Comparison of ENCODE assay signal across 10 cellular contexts in the genomic region with DNA sequence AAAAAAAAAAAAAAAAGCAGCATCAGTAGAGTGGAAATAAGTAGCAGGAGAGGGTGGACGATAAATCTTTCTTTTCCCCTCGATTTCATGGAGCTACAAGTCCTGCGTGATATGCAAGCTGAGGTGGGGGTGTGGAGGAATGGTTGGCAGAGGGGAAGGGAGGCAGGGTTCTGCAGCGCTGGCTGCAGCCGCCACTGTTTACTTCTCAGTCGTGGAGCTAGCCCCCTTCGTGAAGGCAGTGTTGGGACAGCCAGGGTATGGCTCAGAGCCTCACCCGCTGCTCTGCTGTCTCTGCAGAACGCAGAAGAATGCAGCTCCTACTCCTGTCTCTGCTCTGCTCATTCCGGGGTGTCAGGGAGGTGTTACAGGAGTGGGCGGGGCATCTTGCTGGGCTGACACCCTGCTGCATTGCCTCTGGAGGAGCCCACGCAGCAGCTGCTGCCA.
DNase-seq lines count a peak whose midpoint lies in the region; ATAC-seq and TF ChIP-seq lines count a peak whose summit lies in the region.
"Had no signal": no experiment of that assay in that cellular context is flagged by ENCODE, and none has a peak within 500 bp of the region (broad histone marks: within the 10 kb centered on the region; RNA-seq: fewer than 3 reads in every experiment).

No MANE protein-coding gene starts in this region.

- no peaks in the 10 kb centered on the region for H3K27me3 Mint-ChIP-seq in activated T-cell treated with anti-CD3 and anti-CD28 coated beads, Interleukin-2, amount 50 U/mL, for 4 hours (ENCODE audit: low read depth)

- no peak for TF ChIP-seq CTCF in GM13977 (IDR thresholded peaks at IDR 0.05; ENCODE audit: extremely low read depth, insufficient read depth, missing control alignments)
- no peak for TF ChIP-seq CTCF in Panc1 (IDR thresholded peaks at IDR 0.05)

- H3K4me1 Mint-ChIP-seq in activated T-cell treated with anti-CD3 and anti-CD28 coated beads, Interleukin-2, amount 50 U/mL, for 4 hours (ENCODE audit: low read depth) = no peaks in the 10 kb centered on the region

- H3K27me3 ChIP-seq in Panc1 (ENCODE audit: control insufficient read depth, insufficient read depth, low read length) = no peaks in the 10 kb centered on the region
- no peaks in the 10 kb centered on the region for H3K27me3 ChIP-seq in rectal smooth muscle tissue (ENCODE audit: control insufficient read depth, insufficient read depth, low read length)

- BruUV-seq in Panc1 (replicated peaks; lab: Mats Ljungman, UMichigan) = no TSS peak

- H3K4me3 ChIP-seq in Panc1 (ENCODE audit: low read depth in 2 of 2, low read length in 2 of 2) = peak overlapping the region; percentile 30 to 53
- H3K4me3 ChIP-seq in rectal smooth muscle tissue (ENCODE audit: low read length) = peak overlapping the region; percentile 24

- DNase-seq in GM13977 (ENCODE audit: low spot score) (peak; percentile 7), Panc1 (ENCODE audit: low read depth, low spot score) (no peak), globus pallidus (ENCODE audit: low spot score) (peak; percentile 16), SHP77 treated with DMSO at 0.1 percent for 48 hours (lab: John Stamatoyannopoulos, UW) (no peak), midbrain (lab: John Stamatoyannopoulos, UW) (no peak)
- DNase-seq in activated T-cell treated with anti-CD3 and anti-CD28 coated beads, Interleukin-2, amount 50 U/mL, for 4 hours = no peak
- DNase-seq: DND-41; effector CD8-positive, alpha-beta T cell had no signal

- in situ Hi-C loops in GM13977 (cut with MboI; ENCODE audit: low pct_unique_long_range_greater_than_20kb, low sequenced_read_pairs, unreplicated experiment) = no loop called here
- in situ Hi-C loops in Panc1 (cut with HindIII; ENCODE audit: low pct_unique_long_range_greater_than_20kb, low sequenced_read_pairs) = no loop called here

- no peaks in the 10 kb centered on the region for H3K9me3 ChIP-seq in Panc1 (ENCODE audit: control insufficient read depth, insufficient read depth, low read depth, low read length)

- H3K4me1 ChIP-seq in Panc1 (ENCODE audit: control insufficient read depth, insufficient read depth, low read length) (no peaks in the 10 kb centered on the region), rectal smooth muscle tissue (ENCODE audit: control insufficient read depth, insufficient read depth, low read length) (no peaks in the 10 kb centered on the region)

- no peak overlapping the region for H3K9ac ChIP-seq in rectal smooth muscle tissue (ENCODE audit: low read length)

- POLR2A ChIA-PET in Panc1 (lab: Charles Lee) = interaction anchor here (0.7 kb wide), 1 partner anchor 147 kb away, joined by 12 read pairs; no protein-coding TSS in a partner anchor

- H3K9me3 Mint-ChIP-seq in activated T-cell treated with anti-CD3 and anti-CD28 coated beads, Interleukin-2, amount 50 U/mL, for 4 hours = peaks cover 4% of the 10 kb centered on the region

- H3K27ac ChIP-seq in Panc1 (ENCODE audit: low read length) = no peak overlapping the region
- no peak overlapping the region for H3K27ac ChIP-seq in rectal smooth muscle tissue (ENCODE audit: low read depth, low read length)

- ATAC-seq in Panc1 (peak; percentile 53; the same call in 1 of the 2 replicates), GM18873 (IDR thresholded peaks at IDR 0.05; ENCODE audit: low FRiP score, unreplicated experiment) (no peak)
- no peak for ATAC-seq in activated T-cell treated with anti-CD3 and anti-CD28 coated beads, Interleukin-2, amount 50 U/mL, for 4 hours

- CTCF ChIA-PET in Panc1 (lab: Charles Lee) = no interaction called here

- H3K36me3 Mint-ChIP-seq in activated T-cell treated with anti-CD3 and anti-CD28 coated beads, Interleukin-2, amount 50 U/mL, for 4 hours (ENCODE audit: insufficient read depth) = no peaks in the 10 kb centered on the region

- no peak overlapping the region for H3K4me3 Mint-ChIP-seq in activated T-cell treated with anti-CD3 and anti-CD28 coated beads, Interleukin-2, amount 50 U/mL, for 4 hours

- no peaks in the 10 kb centered on the region for H3K36me3 ChIP-seq in Panc1 (ENCODE audit: control insufficient read depth, insufficient read depth, low read length)
- no peaks in the 10 kb centered on the region for H3K36me3 ChIP-seq in rectal smooth muscle tissue (ENCODE audit: control insufficient read depth, insufficient read depth, low read length)

- intact Hi-C loops in Panc1 (cut with micrococcal nuclease; ENCODE audit: unreplicated experiment) = no loop called here

Comparison
In these comparisons a context has a peak if more than half of its experiments do, and no peak if none do; other contexts are left out.
1. DNase-seq: peak in GM13977 (single experiment) and globus pallidus (single experiment); none in Panc1 (single experiment), SHP77 treated with DMSO at 0.1 percent for 48 hours (single experiment), midbrain (single experiment) and activated T-cell treated with anti-CD3 and anti-CD28 coated beads, Interleukin-2, amount 50 U/mL, for 4 hours (single experiment).